Comparison of ENCODE assay signal across 1 cellular context in the genomic region with DNA sequence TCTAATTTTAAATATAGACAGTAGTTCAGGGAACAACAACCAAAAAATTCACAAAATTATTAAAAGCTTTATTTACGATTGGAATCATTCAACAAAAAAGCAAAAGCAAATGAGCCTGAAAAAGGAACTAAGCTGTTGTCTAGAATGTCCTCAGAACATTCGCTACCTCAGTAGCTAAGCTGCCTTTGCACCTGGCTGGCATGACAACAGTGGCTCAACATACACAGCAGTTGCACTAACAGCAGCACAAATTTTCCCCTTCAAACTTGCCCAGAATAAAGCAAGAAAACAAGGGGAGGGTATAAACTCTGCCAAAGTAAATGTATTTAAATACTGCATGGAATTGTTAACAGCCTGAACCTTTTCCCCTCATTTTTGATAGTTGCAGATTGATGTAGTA.
TF ChIP-seq lines count a peak whose summit lies in the region.

No MANE protein-coding gene starts in this region.

TF ChIP-seq in HepG2, 621 proteins besides CTCF, POLR2A, EP300 and RAD21 (continued from another document):
- TF ChIP-seq ZNF318 (CRISPR knock-in tag; IDR thresholded peaks at IDR 0.05): no peak
